8 cellular contexts compared by ENCODE assay signal in genomic region chr11:14578551-14578956, GRCh38. TPM values are rescaled to one million over a fixed set of nuclear protein-coding genes. Genes with fewer than 3 reads are reported as not detected.
A peak's percentile ranks its signal among the peaks of the same experiment; 100 is the strongest.
DNase-seq lines count a peak whose midpoint lies in the region; ATAC-seq, FAIRE-seq and TF ChIP-seq lines count a peak whose summit lies in the region.

No MANE protein-coding gene starts in this region.

- H3K4me1 ChIP-seq in HEK293 (ENCODE audit: control insufficient read depth, insufficient read depth, low read length) (no peaks in the 10 kb centered on the region), endodermal cell (ENCODE audit: control insufficient read depth, insufficient read depth, low read length) (no peaks in the 10 kb centered on the region)

- FAIRE-seq in D721Med (lab: Jason Lieb, UNC), result no peak

- 75 to 86% methylated on average over 2 to 3 of the region's 3 CpGs for WGBS in endodermal cell (ENCODE audit: insufficient coverage in 1 of 2, insufficient read length in 1 of 2), 2 experiments

- intact Hi-C loops in activated B cell treated with CpG ODN at 0.5 μM for 24 hours (cut with micrococcal nuclease), result loop anchor here (1.0 to 5.0 kb wide), 6 partner anchors 41 to 330 kb away; partner anchors contain the start of genes PDE3B and PSMA1

- H3K9me3 Mint-ChIP-seq in activated B cell treated with CpG ODN at 0.5 μM for 24 hours (peaks cover 2% of the 10 kb centered on the region), endodermal cell (peaks cover 33% of the 10 kb centered on the region)

- DNase-seq in MV-4-11 (lab: John Stamatoyannopoulos, UW), result peak; percentile 91
- no peak for DNase-seq in activated B cell treated with CpG ODN at 0.5 μM for 24 hours
- DNase-seq in endodermal cell, result no peak
- peak; percentile 44 for DNase-seq in retinal pigment epithelial cell (ENCODE audit: low read depth)
- no peak for DNase-seq in D721Med (ENCODE audit: insufficient read length, low spot score)
- no peak for DNase-seq in ecto neural progenitor cell (ENCODE audit: low spot score)

- H3K36me3 Mint-ChIP-seq in activated B cell treated with CpG ODN at 0.5 μM for 24 hours (ENCODE audit: low read depth) (no peaks in the 10 kb centered on the region), endodermal cell (ENCODE audit: low read depth) (no peaks in the 10 kb centered on the region)

- H3K4me1 Mint-ChIP-seq in activated B cell treated with CpG ODN at 0.5 μM for 24 hours (peaks cover 33% of the 10 kb centered on the region), endodermal cell (peaks cover 16% of the 10 kb centered on the region)

- peak; percentile 100 for ATAC-seq in GM18498 (IDR thresholded peaks at IDR 0.05; ENCODE audit: unreplicated experiment)
- ATAC-seq in activated B cell treated with CpG ODN at 0.5 μM for 24 hours (ENCODE audit: low read depth), result peak; percentile 94

- H3K27ac Mint-ChIP-seq in activated B cell treated with CpG ODN at 0.5 μM for 24 hours (peak overlapping the region; percentile 77), endodermal cell (peak overlapping the region; percentile 59)

- H3K36me3 ChIP-seq in HEK293 (ENCODE audit: control insufficient read depth in 2 of 2, insufficient read depth in 1 of 2, low read length in 2 of 2) (no peaks in the 10 kb centered on the region), endodermal cell (ENCODE audit: control insufficient read depth, insufficient read depth, low read length) (no peaks in the 10 kb centered on the region)

- no peak for TF ChIP-seq CTCF in HEK293 (tag by site-specific recombination; IDR thresholded peaks at IDR 0.05)
- TF ChIP-seq CTCF in activated B cell treated with CpG ODN at 0.5 μM for 24 hours (IDR thresholded peaks at IDR 0.05), result no peak
- TF ChIP-seq CTCF in endodermal cell (conservative IDR thresholded peaks at IDR 0.05), result no peak
- no peak for TF ChIP-seq CTCF in retinal pigment epithelial cell (conservative IDR thresholded peaks at IDR 0.05; ENCODE audit: low read depth, low read length)
- no peak for TF ChIP-seq CTCF in D721Med (IDR thresholded peaks at IDR 0.05; ENCODE audit: insufficient read depth, missing control alignments)

- peaks cover 1% of the 10 kb centered on the region for H3K27me3 Mint-ChIP-seq in activated B cell treated with CpG ODN at 0.5 μM for 24 hours
- peaks cover 16% of the 10 kb centered on the region for H3K27me3 Mint-ChIP-seq in endodermal cell (ENCODE audit: insufficient read depth)

- H3K27ac ChIP-seq in HEK293 (ENCODE audit: extremely low read depth, low read depth, low read length), result no peak overlapping the region
- no peak overlapping the region for H3K27ac ChIP-seq in endodermal cell (ENCODE audit: low read depth, low read length)

- CTCF ChIA-PET in HEK293 (lab: Yijun Ruan, JAX), result no interaction called here
- CTCF ChIA-PET in activated B cell treated with CpG ODN at 0.5 μM for 24 hours (lab: Charles Lee), result interaction anchor here (0.7 to 1.8 kb wide), 6 partner anchors 10 to 329 kb away, joined by 3 to 4 read pairs (median 4); no protein-coding TSS in a partner anchor

- POLR2A ChIA-PET in HEK293 (lab: Yijun Ruan, JAX) (interaction anchor here (1.0 kb wide), 1 partner anchor 313 kb away, joined by 3 read pairs; the partner anchor contains the start of gene CYP2R1), activated B cell treated with CpG ODN at 0.5 μM for 24 hours (lab: Charles Lee) (interaction anchor here (0.5 to 2.5 kb wide), 11 partner anchors 10 to 313 kb away, joined by 3 to 35 read pairs (median 4); partner anchors contain the start of genes CYP2R1 and PSMA1)

- H3K9ac ChIP-seq in endodermal cell (ENCODE audit: extremely low read depth, low read length, poor library complexity, severe bottlenecking), result no peak overlapping the region

- no peaks in the 10 kb centered on the region for H3K9me3 ChIP-seq in HEK293 (ENCODE audit: control insufficient read depth, insufficient read depth, low read depth, low read length)
- peaks cover 13% of the 10 kb centered on the region for H3K9me3 ChIP-seq in endodermal cell (ENCODE audit: control insufficient read depth, low read length)

- peaks cover 23% of the 10 kb centered on the region for H3K27me3 ChIP-seq in endodermal cell (ENCODE audit: control insufficient read depth, insufficient read depth, low read length, poor library complexity, severe bottlenecking)

- H3K4me3 Mint-ChIP-seq in activated B cell treated with CpG ODN at 0.5 μM for 24 hours (peak overlapping the region; percentile 50), endodermal cell (no peak overlapping the region)

- H3K4me3 ChIP-seq in HEK293 (ENCODE audit: low read depth, low read length), result no peak overlapping the region
- H3K4me3 ChIP-seq in endodermal cell (ENCODE audit: low read length), result no peak overlapping the region
- H3K4me3 ChIP-seq in retinal pigment epithelial cell (ENCODE audit: low read length), result no peak overlapping the region

TF ChIP-seq in HEK293, 187 proteins besides CTCF, POLR2A, EP300 and RAD21:
- TF ChIP-seq TRIM28 (IDR thresholded peaks at IDR 0.05; ENCODE audit: borderline replicate concordance, low read length) (0 out of 2 replicates have a peak, but pooled peaks have one; percentile 26), ZNF280C (tag by site-specific recombination; IDR thresholded peaks at IDR 0.05) (no peak), KLF16 (tag by site-specific recombination; IDR thresholded peaks at IDR 0.05) (no peak)

RNA-seq across cellular contexts. Expression of gene PSMA1, which starts 58.4 kb away (rescaled TPM):
- total RNA-seq in activated B cell treated with CpG ODN at 0.5 μM for 24 hours, result 184 and 198 TPM in 2 replicates
- total RNA-seq in endodermal cell, result 100 to 1,000 TPM; 171 to 214 TPM
- polyA plus RNA-seq in endodermal cell (2013, experiment 1 of 2), result 208 TPM
- polyA plus RNA-seq in endodermal cell (2013, experiment 2 of 2), result 206 TPM

Comparison
In these comparisons a context has a peak if more than half of its experiments do, and no peak if none do; other contexts are left out.
1. DNase-seq: peak in MV-4-11 (single experiment) and retinal pigment epithelial cell (single experiment); none in activated B cell treated with CpG ODN at 0.5 μM for 24 hours (single experiment), endodermal cell (single experiment), D721Med (single experiment) and ecto neural progenitor cell (single experiment).